In genomic region chr2:145777914-145778313, GRCh38 we compare ENCODE assay signal across 16 cellular contexts.
A peak's percentile ranks its signal among the peaks of the same experiment; 100 is the strongest.
DNase-seq lines count a peak whose midpoint lies in the region; ATAC-seq lines count a peak whose summit lies in the region.
"Had no signal": no experiment of that assay in that cellular context is flagged by ENCODE, and none has a peak within 500 bp of the region (broad histone marks: within the 10 kb centered on the region; RNA-seq: fewer than 3 reads in every experiment).

No MANE protein-coding gene starts in this region.

- H3K4me3 Mint-ChIP-seq in stimulated activated effector memory CD8-positive, alpha-beta T cell treated with anti-CD3 and anti-CD28 coated beads, Interleukin-12 subunit alpha, Interleukin-12 subunit beta, amount 100 ng/mL, for 72 hours: no peak overlapping the region
- H3K4me3 Mint-ChIP-seq: CD8-positive, alpha-beta T cell; HFFc6 had no signal

- H3K4me1 Mint-ChIP-seq in stimulated activated effector memory CD8-positive, alpha-beta T cell treated with anti-CD3 and anti-CD28 coated beads, Interleukin-12 subunit alpha, Interleukin-12 subunit beta, amount 100 ng/mL, for 72 hours: no peaks in the 10 kb centered on the region

- peaks cover 2% of the 10 kb centered on the region for H3K9me3 Mint-ChIP-seq in stimulated activated effector memory CD8-positive, alpha-beta T cell treated with anti-CD3 and anti-CD28 coated beads, Interleukin-12 subunit alpha, Interleukin-12 subunit beta, amount 100 ng/mL, for 72 hours
- H3K9me3 Mint-ChIP-seq: CD8-positive, alpha-beta T cell; HFFc6 had no signal

- no peaks in the 10 kb centered on the region for H3K36me3 Mint-ChIP-seq in stimulated activated effector memory CD8-positive, alpha-beta T cell treated with anti-CD3 and anti-CD28 coated beads, Interleukin-12 subunit alpha, Interleukin-12 subunit beta, amount 100 ng/mL, for 72 hours
- H3K36me3 Mint-ChIP-seq: CD8-positive, alpha-beta T cell had no signal

- H3K27ac Mint-ChIP-seq in stimulated activated effector memory CD8-positive, alpha-beta T cell treated with anti-CD3 and anti-CD28 coated beads, Interleukin-12 subunit alpha, Interleukin-12 subunit beta, amount 100 ng/mL, for 72 hours: no peak overlapping the region
- H3K27ac Mint-ChIP-seq: CD8-positive, alpha-beta T cell; HFFc6 had no signal

- DNase-seq in stimulated activated effector memory CD8-positive, alpha-beta T cell treated with anti-CD3 and anti-CD28 coated beads, Interleukin-12 subunit alpha, Interleukin-12 subunit beta, amount 100 ng/mL, for 72 hours (ENCODE audit: low spot score in 2 of 2): no peak
- no peak for DNase-seq in T1000 (lab: John Stamatoyannopoulos, UW)
- no peak for DNase-seq in HPDE6-E6E7 (ENCODE audit: extremely low spot score)
- DNase-seq: activated CD4-positive, alpha-beta T cell treated with anti-CD3 and anti-CD28 coated beads, Interleukin-2, amount 50 U/mL, for 1 hour; activated CD8-positive, alpha-beta memory T cell treated with anti-CD3 and anti-CD28 coated beads, Interleukin-2, amount 50 U/mL, for 48 hours; activated effector memory CD4-positive, alpha-beta T cell treated with Interleukin-2 at 50 U/mL for 16 hours; CD8-positive, alpha-beta T cell; colonic mucosa; NCI-H69; spleen had no signal

- peak; percentile 74 for ATAC-seq in GM18870 (IDR thresholded peaks at IDR 0.05; ENCODE audit: unreplicated experiment)
- peak; percentile 68 for ATAC-seq in HG02588 (IDR thresholded peaks at IDR 0.05; ENCODE audit: unreplicated experiment)
- ATAC-seq in HG03097 (IDR thresholded peaks at IDR 0.05; ENCODE audit: low FRiP score, unreplicated experiment): peak; percentile 70
- peak; percentile 48 for ATAC-seq in stimulated activated effector memory CD8-positive, alpha-beta T cell treated with anti-CD3 and anti-CD28 coated beads, Interleukin-12 subunit alpha, Interleukin-12 subunit beta, amount 100 ng/mL, for 72 hours
- no peak for ATAC-seq in GM21737 (IDR thresholded peaks at IDR 0.05; ENCODE audit: unreplicated experiment)
- ATAC-seq: CD8-positive, alpha-beta T cell; Right ventricle myocardium inferior had no signal
